In the genomic region with DNA sequence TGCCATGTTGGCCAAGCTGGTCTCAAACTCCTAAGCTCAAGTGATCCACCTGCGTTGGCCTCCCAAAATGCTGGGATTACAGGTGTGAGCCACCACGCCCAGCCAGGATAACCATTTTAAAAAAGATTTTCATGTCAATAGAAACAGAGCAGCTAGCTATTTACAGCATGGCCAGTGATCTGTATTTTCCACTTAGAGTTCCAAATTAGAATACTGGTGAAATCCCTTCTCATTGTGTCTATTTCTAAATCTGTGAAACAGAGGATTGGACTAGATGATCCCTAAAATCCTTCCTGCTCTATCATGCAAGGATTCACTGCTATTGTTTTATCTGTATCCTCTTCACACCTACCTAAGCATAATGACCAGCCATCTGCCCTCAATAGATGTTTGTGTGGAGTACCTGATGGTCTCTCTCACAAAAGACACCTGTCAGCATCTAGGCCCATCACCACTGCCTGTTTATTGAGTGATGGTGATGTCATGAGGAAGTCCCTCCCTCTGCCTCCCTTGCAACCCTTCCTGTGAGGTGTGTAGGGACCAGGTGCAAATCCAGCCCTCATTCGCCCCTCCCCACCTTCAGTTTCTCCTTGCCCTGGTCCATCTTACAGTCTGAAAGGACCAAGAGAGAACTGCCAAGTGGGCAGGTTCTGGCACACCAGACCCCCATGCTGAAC, we compare ENCODE assay signal across 21 cellular contexts. TPM values are rescaled to one million over a fixed set of nuclear protein-coding genes. Genes with fewer than 3 reads are reported as not detected.
DNase-seq lines count a peak whose midpoint lies in the region; ATAC-seq, FAIRE-seq and TF ChIP-seq lines count a peak whose summit lies in the region.
"Had no signal": no experiment of that assay in that cellular context is flagged by ENCODE, and none has a peak within 500 bp of the region (broad histone marks: within the 10 kb centered on the region; RNA-seq: fewer than 3 reads in every experiment).

No MANE protein-coding gene starts in this region.

- BruUV-seq in GM12878 (replicated peaks; lab: Mats Ljungman, UMichigan), result no TSS peak

- peaks cover 15% of the 10 kb centered on the region for H3K36me3 Mint-ChIP-seq in activated T-cell treated with anti-CD3 and anti-CD28 coated beads, Interleukin-2, amount 50 U/mL, for 24 hours (ENCODE audit: low read depth)
- H3K36me3 Mint-ChIP-seq in glutamatergic neuron (ENCODE audit: unreplicated experiment), result peaks cover 10% of the 10 kb centered on the region
- H3K36me3 Mint-ChIP-seq: activated CD8-positive, alpha-beta memory T cell treated with anti-CD3 and anti-CD28 coated beads, Interleukin-2, amount 10 ng/mL, durations not matched to agents 7 days and 5 days had no signal

- CTCF ChIA-PET in GM12878 (lab: Yijun Ruan, JAX), result interaction anchor here (0.9 kb wide), 1 partner anchor 140 kb away, joined by 3 read pairs; no protein-coding TSS in a partner anchor

- TF ChIP-seq EP300 in GM12878 (IDR thresholded peaks at IDR 0.05; ENCODE audit: borderline replicate concordance in 1 of 2, control insufficient read depth in 1 of 2, low read depth in 2 of 2, low read length in 2 of 2), result no peak

- ATAC-seq in GM12878, result peak; percentile 48
- peak; percentile 57 for ATAC-seq in stimulated activated naive CD8-positive, alpha-beta T cell treated with anti-CD3 and anti-CD28 coated beads, Interleukin-15, amount 100 ng/mL, for 72 hours
- ATAC-seq: activated CD8-positive, alpha-beta memory T cell treated with anti-CD3 and anti-CD28 coated beads, Interleukin-2, amount 10 ng/mL, durations not matched to agents 7 days and 5 days; heart right ventricle; left lung had no signal

- no peak overlapping the region for H3K27ac ChIP-seq in GM12878 (ENCODE audit: control insufficient read depth, insufficient read depth)
- H3K27ac ChIP-seq: neural progenitor cell, uterus had no signal

- in situ Hi-C loops in GM12878 (cut with MboI), result no loop called here

- TF ChIP-seq RAD21 in GM12878 (IDR thresholded peaks at IDR 0.05; ENCODE audit: insufficient read depth, low read depth, low read length), result no peak

- RAD21 ChIA-PET in GM12878 (lab: Charles Lee; ENCODE audit: unreplicated experiment), result interaction anchor here (0.7 kb wide), 3 partner anchors 23 to 530 kb away, joined by 3 to 5 read pairs (median 3); no protein-coding TSS in a partner anchor

- H3K27ac Mint-ChIP-seq in activated T-cell treated with anti-CD3 and anti-CD28 coated beads, Interleukin-2, amount 50 U/mL, for 24 hours, result peak overlapping the region; percentile 13
- peak overlapping the region; percentile 42 to 55 for H3K27ac Mint-ChIP-seq in stimulated activated naive CD8-positive, alpha-beta T cell treated with anti-CD3 and anti-CD28 coated beads, Interleukin-15, amount 100 ng/mL, for 72 hours
- no peak overlapping the region for H3K27ac Mint-ChIP-seq in glutamatergic neuron (ENCODE audit: unreplicated experiment)
- H3K27ac Mint-ChIP-seq: activated CD8-positive, alpha-beta memory T cell treated with anti-CD3 and anti-CD28 coated beads, Interleukin-2, amount 10 ng/mL, durations not matched to agents 7 days and 5 days; neural progenitor cell had no signal

- FAIRE-seq in GM12878 (lab: Jason Lieb, UNC), result no peak

- no peaks in the 10 kb centered on the region for H3K27me3 Mint-ChIP-seq in activated T-cell treated with anti-CD3 and anti-CD28 coated beads, Interleukin-2, amount 50 U/mL, for 24 hours
- no peaks in the 10 kb centered on the region for H3K27me3 Mint-ChIP-seq in stimulated activated naive CD8-positive, alpha-beta T cell treated with anti-CD3 and anti-CD28 coated beads, Interleukin-15, amount 100 ng/mL, for 72 hours
- H3K27me3 Mint-ChIP-seq in glutamatergic neuron (ENCODE audit: unreplicated experiment), result peaks cover 2% of the 10 kb centered on the region
- H3K27me3 Mint-ChIP-seq: activated CD8-positive, alpha-beta memory T cell treated with anti-CD3 and anti-CD28 coated beads, Interleukin-2, amount 10 ng/mL, durations not matched to agents 7 days and 5 days; IgD-negative memory B cell had no signal

- TF ChIP-seq CTCF in GM12878 (IDR thresholded peaks at IDR 0.05 in 2 of 3, conservative IDR thresholded peaks at IDR 0.05 in 1 of 3; ENCODE audit: control insufficient read depth in 2 of 3, extremely low read depth in 1 of 3, insufficient read depth in 1 of 3, low read depth in 3 of 3, low read length in 3 of 3), result no peak
- no peak for TF ChIP-seq CTCF in glutamatergic neuron (IDR thresholded peaks at IDR 0.05; ENCODE audit: partially characterized antibody, unreplicated experiment)

- H3K9ac ChIP-seq in GM12878 (ENCODE audit: control insufficient read depth, insufficient read depth, low read length), result no peak overlapping the region
- H3K9ac ChIP-seq: BLaER1 treated with 17β-estradiol and CSF1 and Interleukin-3, amounts not matched to agents 10 nM and 100 nM; neural progenitor cell had no signal

- H3K9me3 ChIP-seq in GM12878 (replicated peaks; ENCODE audit: control insufficient read depth, insufficient read depth, low read length), result no peaks in the 10 kb centered on the region
- H3K9me3 ChIP-seq: heart right ventricle, left lung, spleen, uterus had no signal

- H3K9me3 Mint-ChIP-seq in activated T-cell treated with anti-CD3 and anti-CD28 coated beads, Interleukin-2, amount 50 U/mL, for 24 hours, result no peaks in the 10 kb centered on the region
- H3K9me3 Mint-ChIP-seq in stimulated activated naive CD8-positive, alpha-beta T cell treated with anti-CD3 and anti-CD28 coated beads, Interleukin-15, amount 100 ng/mL, for 72 hours, result no peaks in the 10 kb centered on the region
- H3K9me3 Mint-ChIP-seq in glutamatergic neuron (ENCODE audit: unreplicated experiment), result peaks cover 2% of the 10 kb centered on the region
- H3K9me3 Mint-ChIP-seq: IgD-negative memory B cell, neural progenitor cell had no signal

- SMC1A ChIA-PET in GM12878 (lab: Charles Lee; ENCODE audit: uncharacterized antibody, unreplicated experiment), result interaction anchor here (1.0 to 1.5 kb wide), 3 partner anchors 26 to 140 kb away, joined by 3 to 5 read pairs (median 5); no protein-coding TSS in a partner anchor

- H3K4me1 ChIP-seq in GM12878 (ENCODE audit: control insufficient read depth, insufficient read depth, low read length), result peaks cover 13% of the 10 kb centered on the region
- H3K4me1 ChIP-seq: neural progenitor cell, uterus had no signal

- no peaks in the 10 kb centered on the region for H3K27me3 ChIP-seq in GM12878 (replicated peaks in 1 of 2; ENCODE audit: control insufficient read depth in 2 of 2, insufficient read depth in 2 of 2, low read length in 1 of 2)
- H3K27me3 ChIP-seq: BLaER1 treated with 17β-estradiol and CSF1 and Interleukin-3, amounts not matched to agents 10 nM and 100 nM; heart right ventricle; left lung; neural progenitor cell; spleen; uterus had no signal

- no peak overlapping the region for H2AFZ ChIP-seq in GM12878 (ENCODE audit: control insufficient read depth, low read depth, low read length)
- H2AFZ ChIP-seq: neural progenitor cell had no signal

- POLR2A ChIA-PET in GM12878 (lab: Charles Lee), result interaction anchor here (0.5 to 0.7 kb wide), 3 partner anchors 16 to 1684 kb away, joined by 3 to 6 read pairs (median 4); no protein-coding TSS in a partner anchor

- no peaks in the 10 kb centered on the region for H3K79me2 ChIP-seq in GM12878 (ENCODE audit: control insufficient read depth, insufficient read depth, low read length)

- WGBS in GM12878 (ENCODE audit: insufficient coverage, insufficient replicate concordance, low lambda C conversion rate, missing lambda C conversion rate), result 81% methylated on average over 3 of the region's 3 CpGs

- peaks cover 9% of the 10 kb centered on the region for H3K4me1 Mint-ChIP-seq in activated T-cell treated with anti-CD3 and anti-CD28 coated beads, Interleukin-2, amount 50 U/mL, for 24 hours (ENCODE audit: low read depth)
- H3K4me1 Mint-ChIP-seq in stimulated activated naive CD8-positive, alpha-beta T cell treated with anti-CD3 and anti-CD28 coated beads, Interleukin-15, amount 100 ng/mL, for 72 hours, result peaks cover 4% of the 10 kb centered on the region
- peaks cover 11% of the 10 kb centered on the region for H3K4me1 Mint-ChIP-seq in glutamatergic neuron (ENCODE audit: low read depth, unreplicated experiment)

- intact Hi-C loops in GM12878 (cut with micrococcal nuclease; ENCODE audit: unreplicated experiment), result no loop called here

- no peak for TF ChIP-seq POLR2A in GM12878 (IDR thresholded peaks at IDR 0.05; ENCODE audit: low read depth, low read length)

- DNase-seq in activated T-cell treated with anti-CD3 and anti-CD28 coated beads, Interleukin-2, amount 50 U/mL, for 24 hours, result no peak
- DNase-seq in activated T-cell treated with anti-CD3 and anti-CD28 coated beads for 4 hours (no peak), NCI-H510A (lab: John Stamatoyannopoulos, UW) (peak; percentile 51), GM12878 (ENCODE audit: low read depth, low spot score) (no peak), glutamatergic neuron (no peak), occipital lobe (lab: John Stamatoyannopoulos, UW) (no peak)
- DNase-seq in stimulated activated naive CD8-positive, alpha-beta T cell treated with anti-CD3 and anti-CD28 coated beads, Interleukin-15, amount 100 ng/mL, for 72 hours, result no peak
- DNase-seq in activated naive CD4-positive, alpha-beta T cell treated with Interleukin-2 at 50 U/mL for 16 hours, result no peak
- DNase-seq: activated CD8-positive, alpha-beta memory T cell treated with anti-CD3 and anti-CD28 coated beads, Interleukin-2, amount 10 ng/mL, durations not matched to agents 7 days and 5 days; DMS 273 treated with DMSO at 0.1 percent for 48 hours; GOT3; heart right ventricle; left lung; NCI-H1436 treated with DMSO at 0.1 percent for 48 hours; Right ventricle myocardium superior; spleen; substantia nigra; uterus had no signal

- H3K4me2 ChIP-seq in GM12878 (ENCODE audit: control insufficient read depth, insufficient read depth), result no peak overlapping the region
- H3K4me2 ChIP-seq: neural progenitor cell had no signal

- peaks cover 0 to 5% of the 10 kb centered on the region in 2 experiments; a peak in 3 of 4 replicates for H3K36me3 ChIP-seq in GM12878 (ENCODE audit: control insufficient read depth in 2 of 2, insufficient read depth in 2 of 2, low read length in 1 of 2)
- H3K36me3 ChIP-seq: neural progenitor cell, uterus had no signal

- no peak overlapping the region for H3K4me3 Mint-ChIP-seq in activated T-cell treated with anti-CD3 and anti-CD28 coated beads, Interleukin-2, amount 50 U/mL, for 24 hours
- no peak overlapping the region for H3K4me3 Mint-ChIP-seq in stimulated activated naive CD8-positive, alpha-beta T cell treated with anti-CD3 and anti-CD28 coated beads, Interleukin-15, amount 100 ng/mL, for 72 hours
- H3K4me3 Mint-ChIP-seq in glutamatergic neuron (ENCODE audit: unreplicated experiment), result no peak overlapping the region
- H3K4me3 Mint-ChIP-seq: activated CD8-positive, alpha-beta memory T cell treated with anti-CD3 and anti-CD28 coated beads, Interleukin-2, amount 10 ng/mL, durations not matched to agents 7 days and 5 days; IgD-negative memory B cell had no signal

- no peaks in the 10 kb centered on the region for H4K20me1 ChIP-seq in GM12878 (ENCODE audit: control insufficient read depth, insufficient read depth)
- H4K20me1 ChIP-seq: BLaER1 treated with 17β-estradiol and CSF1 and Interleukin-3, amounts not matched to agents 10 nM and 100 nM had no signal

- H3K4me3 ChIP-seq in GM12878, result no peak overlapping the region
- H3K4me3 ChIP-seq: BLaER1 treated with 17β-estradiol and CSF1 and Interleukin-3, amounts not matched to agents 10 nM and 100 nM; heart right ventricle; left lung; neural progenitor cell; spleen; uterus had no signal

RNA-seq across cellular contexts. Expression of a gene that starts 26.5 kb away (rescaled TPM):
- total RNA-seq in GM12878 (2013; cell fraction: nucleolus; rRNA removed), result 7.9 and 8.8 TPM in 2 replicates
- total RNA-seq in GM12878 (2014; rRNA removed) (26.9 and 27.7 TPM in 2 replicates), GM12878 (2014; rRNA removed; fragmentation: Illumina TruSeq; extraction: Trizol) (6.8 and 9.0 TPM in 2 replicates), GM12878 (2021) (17.6 and 19.9 TPM in 2 replicates), glutamatergic neuron (ENCODE audit: unreplicated experiment) (54.7 TPM), occipital lobe (18.7 TPM)
- polyA plus RNA-seq in GM12878 (2011; ENCODE audit: low read depth), result 10.5 TPM
- polyA plus RNA-seq in GM12878 (2011; rRNA removed) (5.9 and 12.5 TPM in 2 replicates), GM12878 (2014; fragmentation: Illumina TruSeq; extraction: Trizol) (0.65 and 8.7 TPM in 2 replicates), GM12878 (2014; fragmentation: Nextera tagmentation; extraction: Ambion mirVana) (1 to 10 TPM; 7.1 to 8.4 TPM), GM12878 (2014; rRNA removed) (25.3 and 26.9 TPM in 2 replicates), GM12878 (2016; fragmentation: Nextera tagmentation; extraction: Ambion mirVana) (10 to 100 TPM; 27.2 to 30.0 TPM)
- polyA plus RNA-seq in GM12878 (2011; cell fraction: cytosol; rRNA removed), result 22.8 and 29.5 TPM in 2 replicates
- 19.6 and 24.9 TPM in 2 replicates for polyA plus RNA-seq in GM12878 (2011; cell fraction: nucleus; rRNA removed)
- 18.4 and 20.4 TPM in 2 replicates for polyA plus RNA-seq in GM12878 (2012)
- 7.7 and 15.6 TPM in 2 replicates for polyA minus RNA-seq in GM12878 (2011; rRNA and poly(A)+ RNA removed)
- polyA minus RNA-seq in GM12878 (2011; cell fraction: cytosol; rRNA and poly(A)+ RNA removed), result 5.9 and 6.4 TPM in 2 replicates
- 17.4 and 25.5 TPM in 2 replicates for polyA minus RNA-seq in GM12878 (2011; cell fraction: nucleus; rRNA and poly(A)+ RNA removed)

RNA-seq across cellular contexts. Expression of a gene that starts 38.6 kb away (rescaled TPM):
- 34.9 and 35.0 TPM in 2 replicates for total RNA-seq in GM12878 (2013; cell fraction: nucleolus; rRNA removed)
- 417 and 479 TPM in 2 replicates for total RNA-seq in GM12878 (2014; rRNA removed)
- 220 and 264 TPM in 2 replicates for total RNA-seq in GM12878 (2014; rRNA removed; fragmentation: Illumina TruSeq; extraction: Trizol)
- total RNA-seq in GM12878 (2021), result 867 and 885 TPM in 2 replicates
- polyA plus RNA-seq in GM12878 (2011; ENCODE audit: low read depth), result 85.7 TPM
- polyA plus RNA-seq in GM12878 (2011; rRNA removed), result 39.7 and 110 TPM in 2 replicates
- polyA plus RNA-seq in GM12878 (2011; cell fraction: cytosol; rRNA removed), result 154 and 186 TPM in 2 replicates
- polyA plus RNA-seq in GM12878 (2011; cell fraction: nucleus; rRNA removed), result 132 and 185 TPM in 2 replicates
- 247 and 313 TPM in 2 replicates for polyA plus RNA-seq in GM12878 (2012)
- polyA plus RNA-seq in GM12878 (2014; fragmentation: Illumina TruSeq; extraction: Trizol), result 176 and 537 TPM in 2 replicates
- 10 to 100 TPM; 13.4 to 38.0 TPM for polyA plus RNA-seq in GM12878 (2014; fragmentation: Nextera tagmentation; extraction: Ambion mirVana)
- 555 and 628 TPM in 2 replicates for polyA plus RNA-seq in GM12878 (2014; rRNA removed)
- 100 to 1,000 TPM; 692 to 739 TPM for polyA plus RNA-seq in GM12878 (2016; fragmentation: Nextera tagmentation; extraction: Ambion mirVana)
- polyA minus RNA-seq in GM12878 (2011; rRNA and poly(A)+ RNA removed), result 32.6 and 67.6 TPM in 2 replicates
- 96.9 and 109 TPM in 2 replicates for polyA minus RNA-seq in GM12878 (2011; cell fraction: cytosol; rRNA and poly(A)+ RNA removed)
- polyA minus RNA-seq in GM12878 (2011; cell fraction: nucleus; rRNA and poly(A)+ RNA removed), result 20.3 and 35.7 TPM in 2 replicates
- 322 TPM for total RNA-seq in glutamatergic neuron (ENCODE audit: unreplicated experiment)
- total RNA-seq in occipital lobe, result 25.0 TPM
